In the genomic region with DNA sequence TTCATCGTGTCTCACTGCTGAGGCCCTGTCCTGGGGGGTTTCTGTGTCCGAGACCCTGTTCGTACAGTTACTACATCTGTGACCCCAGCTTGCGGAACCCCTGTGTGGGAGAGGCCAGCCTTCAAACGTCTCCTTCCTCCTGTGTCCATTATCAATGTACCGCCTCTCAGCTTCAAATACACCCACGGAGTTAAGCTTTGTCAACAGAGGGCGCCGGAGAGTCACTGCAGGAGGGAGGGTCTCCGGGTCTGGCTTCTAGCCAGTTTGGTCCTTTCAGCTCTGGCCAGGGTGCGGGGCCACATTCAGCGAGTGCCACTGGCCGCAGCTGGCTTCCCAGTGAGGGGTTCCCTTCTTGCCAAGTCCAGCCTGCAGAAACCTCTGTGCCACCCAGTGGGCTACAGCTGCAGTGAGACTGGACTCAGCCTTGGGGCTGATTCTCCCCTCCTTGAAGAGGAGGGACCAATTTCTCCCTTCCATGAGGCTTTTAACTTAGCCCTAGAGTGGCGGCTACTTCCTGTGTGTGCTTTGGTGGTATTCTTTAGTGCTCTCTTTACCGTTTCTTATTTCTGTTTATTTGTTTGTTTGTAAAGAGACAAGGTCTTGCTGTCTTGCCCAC, we compare ENCODE assay signal across 8 cellular contexts. TPM values are rescaled to one million over a fixed set of nuclear protein-coding genes. Genes with fewer than 3 reads are reported as not detected.
DNase-seq lines count a peak whose midpoint lies in the region; ATAC-seq and TF ChIP-seq lines count a peak whose summit lies in the region.
"Not testable (repeated sequence)": the region's sequence is repeated elsewhere in the genome, so short reads cannot be mapped to it uniquely, and the experiment has no call there.

No MANE protein-coding gene starts in this region.

- H3K4me3 Mint-ChIP-seq in T-helper 17 cell; activated naive CD4-positive, alpha-beta T cell treated with anti-CD3 and anti-CD28 coated beads for 36 hours: not testable (repeated sequence)

- H3K27ac ChIP-seq in foreskin keratinocyte; mesendoderm (ENCODE audit: low read depth, low read length): not testable (repeated sequence)

- DNase-seq in DMS 273 (lab: John Stamatoyannopoulos, UW; ENCODE audit: unreplicated experiment) (peak; percentile 72), NCI-H345 (lab: John Stamatoyannopoulos, UW) (peak; percentile 60), mesendoderm (peak; percentile 78)
- not testable (repeated sequence) for DNase-seq in T-helper 17 cell, foreskin keratinocyte
- peak; percentile 64 for DNase-seq in activated naive CD4-positive, alpha-beta T cell treated with anti-CD3 and anti-CD28 coated beads for 36 hours
- DNase-seq in stimulated activated CD8-positive, alpha-beta memory T cell treated with anti-CD3 and anti-CD28 coated beads, Interleukin-7, amount 100 ng/mL, for 24 hours (ENCODE audit: low read depth): peak; percentile 8

- H3K36me3 Mint-ChIP-seq in T-helper 17 cell (ENCODE audit: low read depth); activated naive CD4-positive, alpha-beta T cell treated with anti-CD3 and anti-CD28 coated beads for 36 hours (ENCODE audit: low read depth): not testable (repeated sequence)

- not testable (repeated sequence) for H3K23ac ChIP-seq in mesendoderm (ENCODE audit: low read length)

- H3K56ac ChIP-seq in mesendoderm (ENCODE audit: low read length): not testable (repeated sequence)

- H3K27me3 Mint-ChIP-seq in T-helper 17 cell; activated naive CD4-positive, alpha-beta T cell treated with anti-CD3 and anti-CD28 coated beads for 36 hours (ENCODE audit: low read depth): not testable (repeated sequence)

- H3K27me3 ChIP-seq in foreskin keratinocyte; mesendoderm (ENCODE audit: insufficient read depth, low read length, poor library complexity): not testable (repeated sequence)

- not testable (repeated sequence) for H3K4me3 ChIP-seq in mesendoderm (ENCODE audit: low read length)

- H2BK120ac ChIP-seq in mesendoderm (ENCODE audit: low read depth, low read length): not testable (repeated sequence)

- H3K4me2 ChIP-seq in mesendoderm (ENCODE audit: low read length): not testable (repeated sequence)

- H3K18ac ChIP-seq in mesendoderm (ENCODE audit: low read length): not testable (repeated sequence)

- no CpG with 5 or more reads among the region's 15 CpGs for WGBS in mesendoderm (ENCODE audit: extremely low coverage, insufficient coverage, low lambda C conversion rate)

- intact Hi-C loops in activated naive CD4-positive, alpha-beta T cell treated with anti-CD3 and anti-CD28 coated beads for 36 hours (cut with micrococcal nuclease): not testable (repeated sequence)

- not testable (repeated sequence) for H2BK5ac ChIP-seq in mesendoderm (ENCODE audit: low read length)

- H3K4me1 ChIP-seq in foreskin keratinocyte; mesendoderm (ENCODE audit: control insufficient read depth, low read depth, low read length): not testable (repeated sequence)

- not testable (repeated sequence) for H3K4me1 Mint-ChIP-seq in T-helper 17 cell; activated naive CD4-positive, alpha-beta T cell treated with anti-CD3 and anti-CD28 coated beads for 36 hours (ENCODE audit: low read depth)

- H3K4ac ChIP-seq in mesendoderm (ENCODE audit: low read depth, low read length): not testable (repeated sequence)

- not testable (repeated sequence) for H3K9me3 ChIP-seq in T-helper 17 cell (ENCODE audit: control insufficient read depth, low read length, poor library complexity, severe bottlenecking)

- H3K79me2 ChIP-seq in mesendoderm (ENCODE audit: control insufficient read depth, insufficient read depth, low read length): not testable (repeated sequence)

- H4K5ac ChIP-seq in mesendoderm (ENCODE audit: low read length): not testable (repeated sequence)

- not testable (repeated sequence) for H3K27ac Mint-ChIP-seq in T-helper 17 cell; activated naive CD4-positive, alpha-beta T cell treated with anti-CD3 and anti-CD28 coated beads for 36 hours

- H3K9ac ChIP-seq in mesendoderm (ENCODE audit: low read length): not testable (repeated sequence)

- ATAC-seq in HG02981 (IDR thresholded peaks at IDR 0.05; ENCODE audit: unreplicated experiment): peak; percentile 39
- peak; percentile 80 for ATAC-seq in T-helper 17 cell
- ATAC-seq in foreskin keratinocyte: peak; percentile 19

- not testable (repeated sequence) for TF ChIP-seq CTCF in foreskin keratinocyte (conservative IDR thresholded peaks at IDR 0.05)

- H4K8ac ChIP-seq in mesendoderm (ENCODE audit: low read depth, low read length): not testable (repeated sequence)

- not testable (repeated sequence) for H3K36me3 ChIP-seq in mesendoderm (ENCODE audit: control insufficient read depth, insufficient read depth, low read length)

- CTCF ChIA-PET in activated naive CD4-positive, alpha-beta T cell treated with anti-CD3 and anti-CD28 coated beads for 36 hours (lab: Charles Lee): not testable (repeated sequence)

- not testable (repeated sequence) for H2AK5ac ChIP-seq in mesendoderm (ENCODE audit: low read length)

- H3K9me3 Mint-ChIP-seq in activated naive CD4-positive, alpha-beta T cell treated with anti-CD3 and anti-CD28 coated beads for 36 hours: not testable (repeated sequence)

- not testable (repeated sequence) for H2BK15ac ChIP-seq in mesendoderm (replicated peaks; ENCODE audit: low read depth)

- not testable (repeated sequence) for H3K79me1 ChIP-seq in mesendoderm (ENCODE audit: low read length)

RNA-seq across cellular contexts. Expression of a gene that starts 35.4 kb away (rescaled TPM):
- total RNA-seq in T-helper 17 cell: 100 to 1,000 TPM; 255 to 264 TPM
- 100 to 1,000 TPM; 742 to 785 TPM for total RNA-seq in activated naive CD4-positive, alpha-beta T cell treated with anti-CD3 and anti-CD28 coated beads for 36 hours
- total RNA-seq in foreskin keratinocyte: 281 and 363 TPM in 2 replicates
- polyA plus RNA-seq in foreskin keratinocyte: 396 and 484 TPM in 2 replicates
- 572 TPM for polyA plus RNA-seq in mesendoderm (2013, experiment 1 of 2)
- polyA plus RNA-seq in mesendoderm (2013, experiment 2 of 2): 587 TPM

RNA-seq across cellular contexts. Expression of a gene that starts 47.6 kb away (rescaled TPM):
- total RNA-seq in T-helper 17 cell (10 to 100 TPM; 47.5 to 55.5 TPM), foreskin keratinocyte (3.8 and 7.0 TPM in 2 replicates)
- total RNA-seq in activated naive CD4-positive, alpha-beta T cell treated with anti-CD3 and anti-CD28 coated beads for 36 hours: 1 to 10 TPM; 6.1 to 6.6 TPM
- 3.8 and 6.2 TPM in 2 replicates for polyA plus RNA-seq in foreskin keratinocyte
- polyA plus RNA-seq in mesendoderm (2013, experiment 1 of 2): 5.9 TPM
- polyA plus RNA-seq in mesendoderm (2013, experiment 2 of 2): 5.9 TPM

RNA-seq across cellular contexts. Expression of a gene that starts 52.8 kb away (rescaled TPM):
- total RNA-seq in T-helper 17 cell (10 to 100 TPM in 1 of 2 donors, 1 to 10 TPM in 1; 9.1 to 10.1 TPM), foreskin keratinocyte (under 0.01 and 0.20 TPM in 2 replicates)
- total RNA-seq in activated naive CD4-positive, alpha-beta T cell treated with anti-CD3 and anti-CD28 coated beads for 36 hours: 1 to 10 TPM; 3.1 to 3.8 TPM
- polyA plus RNA-seq in foreskin keratinocyte: 0.04 TPM in 1 of 2 replicates, not detected in the other
- polyA plus RNA-seq in mesendoderm (2013, experiment 1 of 2): 0.25 TPM
- polyA plus RNA-seq in mesendoderm (2013, experiment 2 of 2): 0.29 TPM

Comparison
In these comparisons a context has a peak if more than half of its experiments do, and no peak if none do; other contexts are left out.
1. ATAC-seq: peak in every context shown above with its lines; median percentile 80 in T-helper 17 cell; 39 in HG02981; 19 in foreskin keratinocyte.